Comparison of ENCODE assay signal across 21 cellular contexts in genomic region chr17:69057280-69057679, GRCh38. TPM values are rescaled to one million over a fixed set of nuclear protein-coding genes. Genes with fewer than 3 reads are reported as not detected.
DNase-seq lines count a peak whose midpoint lies in the region; ATAC-seq, FAIRE-seq and TF ChIP-seq lines count a peak whose summit lies in the region.
"Had no signal": no experiment of that assay in that cellular context is flagged by ENCODE, and none has a peak within 500 bp of the region (broad histone marks: within the 10 kb centered on the region; RNA-seq: fewer than 3 reads in every experiment).

No MANE protein-coding gene starts in this region.

- BruUV-seq in K562 (replicated peaks; lab: Mats Ljungman, UMichigan) = no TSS peak
- no TSS peak for BruUV-seq in HepG2 (replicated peaks; lab: Mats Ljungman, UMichigan)

- H3K9ac ChIP-seq in K562 (ENCODE audit: insufficient read depth in 1 of 2, low read depth in 2 of 2, low read length in 2 of 2) = no peak overlapping the region
- H3K9ac ChIP-seq in HepG2 (ENCODE audit: insufficient read depth, low read depth, low read length) = no peak overlapping the region

- no peaks in the 10 kb centered on the region for H3K9me1 ChIP-seq in K562 (ENCODE audit: control insufficient read depth, insufficient read depth, low read length)

- H3K79me2 ChIP-seq in K562 (ENCODE audit: control insufficient read depth, insufficient read depth, low read length) (no peaks in the 10 kb centered on the region), HepG2 (ENCODE audit: insufficient read depth, low read length) (no peaks in the 10 kb centered on the region)

- TF ChIP-seq POLR2A in K562 (conservative IDR thresholded peaks at IDR 0.05) = no peak
- no peak for TF ChIP-seq POLR2A in HepG2 (IDR thresholded peaks at IDR 0.05; ENCODE audit: insufficient read depth in 1 of 2, low read depth in 2 of 2, low read length in 2 of 2)
- TF ChIP-seq POLR2A in stomach (IDR thresholded peaks at IDR 0.05) = no peak

- ATAC-seq in K562 (peak; percentile 35; the same call in 1 of the 3 replicates), HepG2 (no peak)

- TF ChIP-seq EP300 in K562 (IDR thresholded peaks at IDR 0.05; ENCODE audit: low read length) = no peak
- no peak for TF ChIP-seq EP300 in HepG2 (IDR thresholded peaks at IDR 0.05; ENCODE audit: low read depth in 2 of 2, low read length in 2 of 2)
- no peak for TF ChIP-seq EP300 in HepG2 (CRISPR knock-in tag; IDR thresholded peaks at IDR 0.05; ENCODE audit: borderline replicate concordance)
- TF ChIP-seq EP300 in stomach (IDR thresholded peaks at IDR 0.05) = no peak

- H3K4me1 ChIP-seq in K562 (replicated peaks in 1 of 2; ENCODE audit: control insufficient read depth in 2 of 2, insufficient read depth in 2 of 2, low read length in 2 of 2) = 0 out of 5 replicates have a peak, but pooled peaks cover 0 to 3% of the 10 kb centered on the region in 2 experiments
- peaks cover 20% of the 10 kb centered on the region for H3K4me1 ChIP-seq in HepG2 (ENCODE audit: insufficient read depth, low read length)
- H3K4me1 ChIP-seq in stomach = no peaks in the 10 kb centered on the region
- H3K4me1 ChIP-seq: BE2C had no signal

- POLR2A ChIA-PET in K562 (lab: Yijun Ruan, JAX) (interaction anchor here (1.0 kb wide), 1 partner anchor 14 kb away, joined by 3 read pairs; no protein-coding TSS in a partner anchor), HepG2 (lab: Yijun Ruan, JAX) (no interaction called here)

- intact Hi-C loops in K562 (cut with micrococcal nuclease) = no loop called here
- intact Hi-C loops in HepG2 (cut with micrococcal nuclease; ENCODE audit: unreplicated experiment) = no loop called here
- intact Hi-C loops in stomach (cut with DNase I; ENCODE audit: low total_unique reads) = no loop called here

- CTCF ChIA-PET in K562 (lab: Yijun Ruan, JAX; ENCODE audit: low intra/inter-chr PET ratio) (no interaction called here), HepG2 (lab: Yijun Ruan, JAX; ENCODE audit: low intra/inter-chr PET ratio, low total read pairs) (no interaction called here)

- FAIRE-seq in K562 (lab: Jason Lieb, UNC) = no peak
- FAIRE-seq in HepG2 (lab: Jason Lieb, UNC) = no peak
- FAIRE-seq: A204.1, D721Med, G401.6, GM12892 had no signal

- H3K4me3 ChIP-seq in K562 (no peak overlapping the region), HepG2 (replicated peaks in 1 of 3; ENCODE audit: insufficient read depth in 1 of 3, low read depth in 2 of 3, low read length in 3 of 3) (no peak overlapping the region), stomach (no peak overlapping the region)

- peak; percentile 20 for DNase-seq in OCI-M1 (lab: John Stamatoyannopoulos, UW)
- no peak for DNase-seq in K562 (ENCODE audit: extremely low read depth in 1 of 4, low spot score in 3 of 4)
- peak; percentile 21 for DNase-seq in HepG2 (ENCODE audit: low spot score)
- DNase-seq in stomach = no peak
- no peak for DNase-seq in Ammon's horn (ENCODE audit: low spot score)
- no peak for DNase-seq in activated CD4-positive, alpha-beta T cell treated with anti-CD3 and anti-CD28 coated beads, Interleukin-2, amount 50 U/mL, for 1 hour
- DNase-seq in NK-92 (lab: John Stamatoyannopoulos, UW; ENCODE audit: unreplicated experiment) = no peak
- DNase-seq: BE2C; CD4-positive, alpha-beta memory T cell; COR-L47; DMS153; DMS79 treated with DMSO at 0.1 percent for 48 hours; EL; GOT3; H9 had no signal

- TF ChIP-seq CTCF in K562 (IDR thresholded peaks at IDR 0.05 in 2 of 3, conservative IDR thresholded peaks at IDR 0.05 in 1 of 3; ENCODE audit: insufficient read depth in 2 of 3, low read depth in 1 of 3, low read length in 3 of 3) (no peak), HepG2 (CRISPR knock-in tag; IDR thresholded peaks at IDR 0.05) (no peak), stomach (IDR thresholded peaks at IDR 0.05) (no peak)

- H3K4me2 ChIP-seq in K562 (ENCODE audit: insufficient read depth, low read length) (no peak overlapping the region), HepG2 (ENCODE audit: low read depth, low read length) (peak overlapping the region; percentile 13; the same call in 1 of the 2 replicates)

- WGBS in K562 (ENCODE audit: insufficient coverage, low coverage, missing lambda C conversion rate) = 73% methylated on average over 1 of the region's 1 CpG
- 92% methylated on average over 1 of the region's 1 CpG for WGBS in HepG2 (ENCODE audit: low lambda C conversion rate)
- 36 to 65% (median 41%) methylated on average over 1 of the region's 1 CpG for WGBS in stomach, 5 donors

- H3K27ac ChIP-seq in K562 (ENCODE audit: extremely low read depth, low read depth, low read length) (no peak overlapping the region), HepG2 (ENCODE audit: extremely low read length, insufficient read depth, low read length) (peak overlapping the region; percentile 15), stomach (peak overlapping the region in 3 of 5 donors; percentile 4 to 30 (median 16))
- H3K27ac ChIP-seq: C4-2B had no signal

- H3K36me3 ChIP-seq in K562 (ENCODE audit: control insufficient read depth, insufficient read depth, low read length) (no peaks in the 10 kb centered on the region), HepG2 (replicated peaks in 1 of 2; ENCODE audit: control insufficient read depth in 1 of 2, insufficient read depth in 2 of 2, low read length in 2 of 2) (no peaks in the 10 kb centered on the region), stomach (no peaks in the 10 kb centered on the region)
- H3K36me3 ChIP-seq: BE2C had no signal

- in situ Hi-C loops in K562 (cut with MboI) (loop anchor here (5.0 kb wide), 1 partner anchor 280 kb away; no protein-coding TSS in a partner anchor), HepG2 (cut with HindIII; ENCODE audit: extremely low pct_ligation_motif_present, low pct_unique_long_range_greater_than_20kb) (loop anchor here (25.0 kb wide), 1 partner anchor 270 kb away; no protein-coding TSS in a partner anchor)

- H2AFZ ChIP-seq in K562 (ENCODE audit: low read depth, low read length) = no peak overlapping the region; the same call in none of the 2 replicates
- peak overlapping the region; percentile 8 for H2AFZ ChIP-seq in HepG2 (ENCODE audit: low read length)

- H3K27me3 ChIP-seq in K562 (ENCODE audit: control insufficient read depth in 2 of 2, insufficient read depth in 2 of 2, low read length in 2 of 2) = no peaks in the 10 kb centered on the region
- H3K27me3 ChIP-seq in HepG2 (ENCODE audit: control insufficient read depth in 1 of 2, insufficient read depth in 2 of 2, low read length in 2 of 2) = no peaks in the 10 kb centered on the region
- H3K27me3 ChIP-seq in stomach = no peaks in the 10 kb centered on the region
- H3K27me3 ChIP-seq: BE2C had no signal

- TF ChIP-seq RAD21 in K562 (CRISPR knock-in tag; conservative IDR thresholded peaks at IDR 0.05 in 1 of 2, IDR thresholded peaks at IDR 0.05 in 1 of 2) (no peak), HepG2 (CRISPR knock-in tag; IDR thresholded peaks at IDR 0.05) (no peak)

- H4K20me1 ChIP-seq in K562 (replicated peaks; ENCODE audit: control insufficient read depth, insufficient read depth, low read length) (no peaks in the 10 kb centered on the region), HepG2 (ENCODE audit: insufficient read depth, low read length) (no peaks in the 10 kb centered on the region)

- H3K9me3 ChIP-seq in K562 (replicated peaks; ENCODE audit: control insufficient read depth, insufficient read depth, low read depth, low read length) (no peaks in the 10 kb centered on the region), HepG2 (ENCODE audit: low read length) (peaks cover 26% of the 10 kb centered on the region), stomach (no peaks in the 10 kb centered on the region)
- H3K9me3 ChIP-seq: BE2C had no signal

RNA-seq across cellular contexts. Expression of gene ABCA9, which starts 3.4 kb away (rescaled TPM):
- total RNA-seq in K562 (2011; cell fraction: chromatin; rRNA removed; ENCODE audit: low replicate concordance) = 0.46 TPM in 1 of 2 replicates, not detected in the other
- total RNA-seq in K562 (2011; cell fraction: nucleolus; rRNA removed) = 0.26 TPM in 1 of 2 replicates, not detected in the other
- total RNA-seq in K562 (2011; cell fraction: nucleoplasm; rRNA removed) = 0.07 TPM in 1 of 2 replicates, not detected in the other
- total RNA-seq in K562 (2014; rRNA removed) = 0.98 TPM in 1 of 2 replicates, not detected in the other
- total RNA-seq in K562 (2014; rRNA removed; fragmentation: Illumina TruSeq; extraction: Trizol) = not detected in 2 replicates
- total RNA-seq in K562 (2015; rRNA removed; fragmentation: Illumina TruSeq; extraction: Trizol) = 0.04 TPM in 1 of 2 replicates, not detected in the other
- total RNA-seq in K562 (2021) = not detected in 2 replicates
- polyA plus RNA-seq in K562 (2011; rRNA removed) = 0.24 TPM in 1 of 2 replicates, not detected in the other
- polyA plus RNA-seq in K562 (2011; cell fraction: cytosol; rRNA removed) = not detected in 2 replicates
- 0.18 TPM in 1 of 2 replicates, not detected in the other for polyA plus RNA-seq in K562 (2011; cell fraction: nucleus; rRNA removed)
- 0.06 and 0.12 TPM in 2 replicates for polyA plus RNA-seq in K562 (2012)
- polyA plus RNA-seq in K562 (2014; fragmentation: Illumina TruSeq; extraction: Trizol) = not detected in 2 replicates
- polyA plus RNA-seq in K562 (2014; fragmentation: Nextera tagmentation; extraction: Ambion mirVana) = not detected
- 0.01 TPM in 1 of 2 replicates, not detected in the other for polyA plus RNA-seq in K562 (2014; rRNA removed)
- 0.09 TPM in 1 of 2 replicates, not detected in the other for polyA minus RNA-seq in K562 (2011; rRNA and poly(A)+ RNA removed)
- not detected in 2 replicates for polyA minus RNA-seq in K562 (2011; cell fraction: cytosol; rRNA and poly(A)+ RNA removed)
- polyA minus RNA-seq in K562 (2011; cell fraction: nucleus; rRNA and poly(A)+ RNA removed) = 0.11 and 0.40 TPM in 2 replicates
- 0.04 TPM in 1 of 2 replicates, not detected in the other for total RNA-seq in HepG2 (2016; rRNA removed; fragmentation: Illumina TruSeq; extraction: Trizol)
- not detected in 2 replicates for total RNA-seq in HepG2 (2016; cell fraction: cytosol; rRNA removed; fragmentation: Illumina TruSeq; extraction: Trizol; ENCODE audit: low read depth)
- total RNA-seq in HepG2 (2016; cell fraction: insoluble cytoplasmic fraction; rRNA removed; fragmentation: Illumina TruSeq; extraction: Trizol) = not detected in 2 replicates
- total RNA-seq in HepG2 (2016; cell fraction: membrane; rRNA removed; fragmentation: Illumina TruSeq; extraction: Trizol) = not detected in 2 replicates
- 0.19 TPM in 1 of 2 replicates, not detected in the other for total RNA-seq in HepG2 (2016; cell fraction: nucleus; rRNA removed; fragmentation: Illumina TruSeq; extraction: Trizol)
- polyA plus RNA-seq in HepG2 (2011; rRNA removed) = 0.03 TPM in 1 of 2 replicates, not detected in the other
- polyA plus RNA-seq in HepG2 (2011; cell fraction: cytosol; rRNA removed) = 0.08 TPM in 1 of 2 replicates, not detected in the other
- polyA plus RNA-seq in HepG2 (2011; cell fraction: nucleus; rRNA removed) = 0.09 and 0.19 TPM in 2 replicates
- 0.11 and 0.12 TPM in 2 replicates for polyA plus RNA-seq in HepG2 (2012)
- not detected in 2 replicates for polyA plus RNA-seq in HepG2 (2016; cell fraction: cytosol; fragmentation: Illumina TruSeq; extraction: Trizol; ENCODE audit: low read depth)
- polyA plus RNA-seq in HepG2 (2016; cell fraction: insoluble cytoplasmic fraction; fragmentation: Illumina TruSeq; extraction: Trizol; ENCODE audit: low read depth) = not detected in 2 replicates
- polyA plus RNA-seq in HepG2 (2016; cell fraction: membrane; fragmentation: Illumina TruSeq; extraction: Trizol; ENCODE audit: low read depth) = not detected in 2 replicates
- not detected in 2 replicates for polyA plus RNA-seq in HepG2 (2016; cell fraction: nucleus; fragmentation: Illumina TruSeq; extraction: Trizol; ENCODE audit: insufficient read depth, low read depth)
- polyA minus RNA-seq in HepG2 (2011; rRNA and poly(A)+ RNA removed; ENCODE audit: low replicate concordance) = 0.51 TPM in 1 of 2 replicates, not detected in the other
- polyA minus RNA-seq in HepG2 (2011; cell fraction: cytosol; rRNA and poly(A)+ RNA removed) = not detected in 2 replicates
- polyA minus RNA-seq in HepG2 (2011; cell fraction: nucleus; rRNA and poly(A)+ RNA removed) = 0.52 and 0.62 TPM in 2 replicates
- 10 to 100 TPM in 3 of 5 donors, 1 to 10 TPM in 2; 4.1 to 38.5 (median 30.4) TPM for total RNA-seq in stomach
- 1 to 10 TPM; 1.4 to 2.3 (median 1.7) TPM for polyA plus RNA-seq in stomach
- total RNA-seq: H9, HT1080 had no signal
- polyA plus RNA-seq: CD4-positive, alpha-beta memory T cell had no signal

Comparison
In these comparisons a context has a peak if more than half of its experiments do, and no peak if none do; other contexts are left out.
1. DNase-seq: peak in OCI-M1 (single experiment) and HepG2 (single experiment); none in K562 (0 of 4), stomach (single experiment), Ammon's horn (single experiment), activated CD4-positive, alpha-beta T cell treated with anti-CD3 and anti-CD28 coated beads, Interleukin-2, amount 50 U/mL, for 1 hour (single experiment) and NK-92 (single experiment).